ENCODE assay signal across 22 cellular contexts in the genomic region with DNA sequence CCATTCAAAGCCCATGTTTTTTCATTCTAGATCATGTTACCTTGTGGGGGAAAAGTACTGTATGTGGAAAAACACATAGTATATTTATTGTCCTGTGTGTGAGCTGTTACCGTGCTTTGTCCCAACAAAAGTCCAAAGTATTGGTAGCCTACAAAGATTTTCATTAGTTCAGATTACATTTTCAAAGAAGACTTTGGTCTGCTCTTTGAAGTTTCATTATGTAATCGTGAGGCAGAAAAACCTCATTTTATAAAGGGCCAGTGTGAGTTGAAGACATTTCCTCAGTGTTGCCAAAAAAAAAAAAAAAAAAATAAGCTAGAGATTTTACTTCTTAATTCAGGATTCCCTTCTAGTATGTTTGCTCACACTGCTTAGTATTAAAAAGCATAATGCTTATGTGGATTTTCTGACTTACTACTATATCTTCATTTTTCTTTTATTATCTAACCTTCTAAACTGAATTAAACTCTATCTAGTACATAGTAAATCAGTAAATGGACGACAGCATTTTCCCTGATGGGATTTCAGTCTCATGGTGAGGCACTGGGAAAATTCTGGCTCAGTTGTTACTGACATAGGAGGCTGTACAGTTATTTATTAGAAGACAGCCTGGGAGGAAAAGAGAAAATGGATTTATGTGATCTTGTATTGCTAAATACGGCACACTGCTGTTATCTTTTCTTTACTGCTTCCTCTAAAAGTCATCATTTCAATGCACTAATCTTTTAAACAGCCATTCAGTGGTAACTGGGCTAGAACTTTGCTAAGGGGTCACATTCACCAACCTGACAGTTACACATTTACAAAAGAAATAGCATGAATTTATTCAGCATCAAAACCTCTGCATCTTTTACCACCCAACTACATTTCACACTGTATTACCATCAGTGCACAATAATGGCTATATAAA.
DNase-seq lines count a peak whose midpoint lies in the region; ATAC-seq, FAIRE-seq and TF ChIP-seq lines count a peak whose summit lies in the region.
"Had no signal": no experiment of that assay in that cellular context is flagged by ENCODE, and none has a peak within 500 bp of the region (broad histone marks: within the 10 kb centered on the region; RNA-seq: fewer than 3 reads in every experiment).

No MANE protein-coding gene starts in this region.

- DNase-seq in NOMO-1 treated with DMSO at 0.1 percent for 48 hours (lab: John Stamatoyannopoulos, UW; ENCODE audit: unreplicated experiment) (peak; percentile 35), WTC11 (ENCODE audit: low spot score) (no peak), HepG2 (ENCODE audit: low spot score) (peak; percentile 96), foreskin fibroblast (no peak), NCI-H1105 treated with DMSO at 0.1 percent for 48 hours (lab: John Stamatoyannopoulos, UW) (no peak), GM20000 (ENCODE audit: low spot score) (no peak)
- DNase-seq: AML-193, COR-L47, DMS 273 treated with DMSO at 0.1 percent for 48 hours, DND-41, H7, Kasumi-1, MM.1S, NCI-H1092 treated with DMSO at 0.1 percent for 48 hours, NCI-H1694, NCI-H510A, NCI-H774, PC-9, SJCRH30 had no signal

- peaks cover 8% of the 10 kb centered on the region for H3K4me1 Mint-ChIP-seq in WTC11
- H3K4me1 Mint-ChIP-seq: IgD-negative memory B cell had no signal

- no peaks in the 10 kb centered on the region for H3K9me3 ChIP-seq in HepG2 (ENCODE audit: low read length)
- H3K9me3 ChIP-seq: SJCRH30 had no signal

- TF ChIP-seq EP300 in HepG2 (IDR thresholded peaks at IDR 0.05; ENCODE audit: low read depth in 2 of 2, low read length in 2 of 2): peak; percentile 85 to 94
- TF ChIP-seq EP300 in HepG2 (CRISPR knock-in tag; IDR thresholded peaks at IDR 0.05; ENCODE audit: borderline replicate concordance): no peak; the same call in 1 of the 2 replicates

- peak overlapping the region; percentile 93 for H3K27ac ChIP-seq in HepG2 (ENCODE audit: extremely low read length, insufficient read depth, low read length)
- H3K27ac ChIP-seq: HL-60, PC-9 had no signal

- peaks cover 33% of the 10 kb centered on the region for H3K4me1 ChIP-seq in HepG2 (ENCODE audit: insufficient read depth, low read length)

- H3K27ac Mint-ChIP-seq in WTC11: no peak overlapping the region
- H3K27ac Mint-ChIP-seq: IgD-negative memory B cell had no signal

- no peak overlapping the region for H3K4me3 Mint-ChIP-seq in WTC11
- H3K4me3 Mint-ChIP-seq: IgD-negative memory B cell had no signal

- peak overlapping the region; percentile 48 for H3K9ac ChIP-seq in HepG2 (ENCODE audit: insufficient read depth, low read depth, low read length)

- BruUV-seq in HepG2 (replicated peaks; lab: Mats Ljungman, UMichigan): TSS peak; percentile 78

- H2AFZ ChIP-seq in HepG2 (ENCODE audit: low read length): no peak overlapping the region
- H2AFZ ChIP-seq: PC-9 had no signal

- FAIRE-seq in HepG2 (lab: Jason Lieb, UNC): no peak

- H3K4me3 ChIP-seq in HepG2 (replicated peaks in 1 of 3; ENCODE audit: insufficient read depth in 1 of 3, low read depth in 2 of 3, low read length in 3 of 3) (peak overlapping the region in 1 of 3 experiments; percentile 15; a peak in 1 of 6 replicates), foreskin fibroblast (ENCODE audit: low read depth in 1 of 2, low read length in 2 of 2) (no peak overlapping the region)
- H3K4me3 ChIP-seq: PC-9, SJCRH30 had no signal

- H3K27me3 Mint-ChIP-seq in WTC11 (ENCODE audit: low read depth): no peaks in the 10 kb centered on the region
- H3K27me3 Mint-ChIP-seq: IgD-negative memory B cell had no signal

- POLR2A ChIA-PET in WTC11 (lab: Charles Lee): no interaction called here
- POLR2A ChIA-PET in HepG2 (lab: Yijun Ruan, JAX): interaction anchor here (0.8 to 3.6 kb wide), 4 partner anchors 14 to 218 kb away, joined by 3 to 15 read pairs (median 4); no protein-coding TSS in a partner anchor

- no peaks in the 10 kb centered on the region for H4K20me1 ChIP-seq in HepG2 (ENCODE audit: insufficient read depth, low read length)

- WGBS in HepG2 (ENCODE audit: low lambda C conversion rate): 27% methylated on average over 4 of the region's 4 CpGs

- H3K9me3 Mint-ChIP-seq in WTC11: no peaks in the 10 kb centered on the region
- H3K9me3 Mint-ChIP-seq: IgD-negative memory B cell had no signal

- TF ChIP-seq CTCF in WTC11 (IDR thresholded peaks at IDR 0.05) (no peak), HepG2 (CRISPR knock-in tag; IDR thresholded peaks at IDR 0.05) (no peak), foreskin fibroblast (IDR thresholded peaks at IDR 0.05; ENCODE audit: low read depth, low read length) (no peak), GM20000 (IDR thresholded peaks at IDR 0.05; ENCODE audit: extremely low read depth, missing control alignments) (no peak)

- no peaks in the 10 kb centered on the region for H3K36me3 Mint-ChIP-seq in WTC11

- TF ChIP-seq RAD21 in HepG2 (CRISPR knock-in tag; IDR thresholded peaks at IDR 0.05): no peak

- H3K27me3 ChIP-seq in HepG2 (ENCODE audit: control insufficient read depth in 1 of 2, insufficient read depth in 2 of 2, low read length in 2 of 2): no peaks in the 10 kb centered on the region
- H3K27me3 ChIP-seq: SJCRH30 had no signal

- CTCF ChIA-PET in WTC11 (lab: Charles Lee): interaction anchor here (0.6 kb wide), 1 partner anchor 10 kb away, joined by 3 read pairs; no protein-coding TSS in a partner anchor
- CTCF ChIA-PET in HepG2 (lab: Yijun Ruan, JAX; ENCODE audit: low intra/inter-chr PET ratio, low total read pairs): no interaction called here

- TF ChIP-seq POLR2A in HepG2 (IDR thresholded peaks at IDR 0.05; ENCODE audit: insufficient read depth in 1 of 2, low read depth in 2 of 2, low read length in 2 of 2): no peak

- no peaks in the 10 kb centered on the region for H3K79me2 ChIP-seq in HepG2 (ENCODE audit: insufficient read depth, low read length)

- in situ Hi-C loops in HepG2 (cut with HindIII; ENCODE audit: extremely low pct_ligation_motif_present, low pct_unique_long_range_greater_than_20kb): no loop called here

- peak overlapping the region; percentile 41 for H3K4me2 ChIP-seq in HepG2 (ENCODE audit: low read depth, low read length)
- H3K4me2 ChIP-seq: PC-9 had no signal

- intact Hi-C loops in HepG2 (cut with micrococcal nuclease; ENCODE audit: unreplicated experiment): no loop called here

- peaks cover 0 to 5% of the 10 kb centered on the region in 2 experiments; a peak in 1 of 5 replicates for H3K36me3 ChIP-seq in HepG2 (replicated peaks in 1 of 2; ENCODE audit: control insufficient read depth in 1 of 2, insufficient read depth in 2 of 2, low read length in 2 of 2)
- H3K36me3 ChIP-seq: SJCRH30 had no signal

- ATAC-seq in WTC11 (no peak), HepG2 (peak; percentile 94), HG03045 (IDR thresholded peaks at IDR 0.05; ENCODE audit: unreplicated experiment) (no peak)

TF ChIP-seq in WTC11, 78 proteins besides CTCF, POLR2A, EP300 and RAD21:
- TF ChIP-seq, protein P1, sequence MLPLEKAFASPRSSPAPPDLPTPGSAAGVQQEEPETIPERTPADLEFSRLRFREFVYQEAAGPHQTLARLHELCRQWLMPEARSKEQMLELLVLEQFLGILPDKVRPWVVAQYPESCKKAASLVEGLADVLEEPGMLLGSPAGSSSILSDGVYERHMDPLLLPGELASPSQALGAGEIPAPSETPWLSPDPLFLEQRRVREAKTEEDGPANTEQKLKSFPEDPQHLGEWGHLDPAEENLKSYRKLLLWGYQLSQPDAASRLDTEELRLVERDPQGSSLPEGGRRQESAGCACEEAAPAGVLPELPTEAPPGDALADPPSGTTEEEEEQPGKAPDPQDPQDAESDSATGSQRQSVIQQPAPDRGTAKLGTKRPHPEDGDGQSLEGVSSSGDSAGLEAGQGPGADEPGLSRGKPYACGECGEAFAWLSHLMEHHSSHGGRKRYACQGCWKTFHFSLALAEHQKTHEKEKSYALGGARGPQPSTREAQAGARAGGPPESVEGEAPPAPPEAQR (CRISPR knock-in tag; IDR thresholded peaks at IDR 0.05): no peak
- peak; percentile 36; the same call in 1 of the 2 replicates for TF ChIP-seq GABPB1 (CRISPR knock-in tag; IDR thresholded peaks at IDR 0.05)

TF ChIP-seq in HepG2, 621 proteins besides CTCF, POLR2A, EP300 and RAD21 (continues in another document):
- TF ChIP-seq ZNF430 (CRISPR knock-in tag; IDR thresholded peaks at IDR 0.05) (peak; percentile 50; the same call in 1 of the 2 replicates), KAT7 (CRISPR knock-in tag; IDR thresholded peaks at IDR 0.05; ENCODE audit: borderline replicate concordance) (no peak), KDM6A (CRISPR knock-in tag; IDR thresholded peaks at IDR 0.05; ENCODE audit: low read depth) (peak; percentile 85), TAF1 (CRISPR knock-in tag; IDR thresholded peaks at IDR 0.05) (no peak), IRF2 (CRISPR knock-in tag; IDR thresholded peaks at IDR 0.05) (peak; percentile 63; the same call in 1 of the 2 replicates), ZNF570 (CRISPR knock-in tag; IDR thresholded peaks at IDR 0.05; ENCODE audit: borderline replicate concordance) (no peak), ZNF263 (CRISPR knock-in tag; IDR thresholded peaks at IDR 0.05) (no peak), KLF9 (CRISPR knock-in tag; IDR thresholded peaks at IDR 0.05; ENCODE audit: low read depth) (0 out of 2 replicates have a peak, but pooled peaks have one; percentile 33), MIXL1 (CRISPR knock-in tag; IDR thresholded peaks at IDR 0.05) (peak; percentile 80), SOX5 (CRISPR knock-in tag; IDR thresholded peaks at IDR 0.05; ENCODE audit: borderline replicate concordance) (peak; percentile 89; the same call in 1 of the 2 replicates), ATF1 (CRISPR knock-in tag; IDR thresholded peaks at IDR 0.05) (peak; percentile 28; the same call in 1 of the 2 replicates)
- TF ChIP-seq, protein P2, sequence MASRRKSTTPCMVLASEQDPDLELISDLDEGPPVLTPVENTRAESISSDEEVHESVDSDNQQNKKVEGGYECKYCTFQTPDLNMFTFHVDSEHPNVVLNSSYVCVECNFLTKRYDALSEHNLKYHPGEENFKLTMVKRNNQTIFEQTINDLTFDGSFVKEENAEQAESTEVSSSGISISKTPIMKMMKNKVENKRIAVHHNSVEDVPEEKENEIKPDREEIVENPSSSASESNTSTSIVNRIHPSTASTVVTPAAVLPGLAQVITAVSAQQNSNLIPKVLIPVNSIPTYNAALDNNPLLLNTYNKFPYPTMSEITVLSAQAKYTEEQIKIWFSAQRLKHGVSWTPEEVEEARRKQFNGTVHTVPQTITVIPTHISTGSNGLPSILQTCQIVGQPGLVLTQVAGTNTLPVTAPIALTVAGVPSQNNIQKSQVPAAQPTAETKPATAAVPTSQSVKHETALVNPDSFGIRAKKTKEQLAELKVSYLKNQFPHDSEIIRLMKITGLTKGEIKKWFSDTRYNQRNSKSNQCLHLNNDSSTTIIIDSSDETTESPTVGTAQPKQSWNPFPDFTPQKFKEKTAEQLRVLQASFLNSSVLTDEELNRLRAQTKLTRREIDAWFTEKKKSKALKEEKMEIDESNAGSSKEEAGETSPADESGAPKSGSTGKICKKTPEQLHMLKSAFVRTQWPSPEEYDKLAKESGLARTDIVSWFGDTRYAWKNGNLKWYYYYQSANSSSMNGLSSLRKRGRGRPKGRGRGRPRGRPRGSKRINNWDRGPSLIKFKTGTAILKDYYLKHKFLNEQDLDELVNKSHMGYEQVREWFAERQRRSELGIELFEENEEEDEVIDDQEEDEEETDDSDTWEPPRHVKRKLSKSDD (CRISPR knock-in tag; IDR thresholded peaks at IDR 0.05; ENCODE audit: low read depth): no peak

Comparison
In these comparisons a context has a peak if more than half of its experiments do, and no peak if none do; other contexts are left out.
1. DNase-seq: peak in NOMO-1 treated with DMSO at 0.1 percent for 48 hours (single experiment) and HepG2 (single experiment); none in WTC11 (single experiment), foreskin fibroblast (0 of 2), NCI-H1105 treated with DMSO at 0.1 percent for 48 hours (single experiment) and GM20000 (single experiment).